ENCODE assay signal across 2 cellular contexts in the genomic region with DNA sequence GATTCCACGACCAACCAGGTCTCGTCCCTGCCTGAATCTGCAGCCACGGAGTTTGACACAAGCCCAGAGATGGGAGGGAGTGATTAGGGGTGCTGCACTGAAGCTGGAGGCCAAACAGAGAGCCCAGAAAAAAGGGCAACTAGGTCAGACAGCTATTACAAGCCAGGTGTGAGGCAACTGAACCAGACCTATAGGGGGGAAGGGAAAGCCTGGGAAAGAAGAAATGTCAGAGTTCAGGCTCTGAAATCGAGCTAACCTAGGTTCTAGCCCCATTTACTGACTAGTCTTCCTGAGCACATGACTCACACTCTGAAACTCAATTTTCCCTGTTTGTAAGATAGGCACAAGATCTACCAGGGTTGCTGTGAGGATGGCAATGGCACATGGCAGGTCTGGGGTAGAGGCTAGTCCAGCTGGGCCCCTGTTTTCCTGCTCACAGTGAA.
TF ChIP-seq lines count a peak whose summit lies in the region.

No MANE protein-coding gene starts in this region.

TF ChIP-seq in H1, 55 proteins besides CTCF, POLR2A, EP300 and RAD21:
- TF ChIP-seq, protein P1, sequence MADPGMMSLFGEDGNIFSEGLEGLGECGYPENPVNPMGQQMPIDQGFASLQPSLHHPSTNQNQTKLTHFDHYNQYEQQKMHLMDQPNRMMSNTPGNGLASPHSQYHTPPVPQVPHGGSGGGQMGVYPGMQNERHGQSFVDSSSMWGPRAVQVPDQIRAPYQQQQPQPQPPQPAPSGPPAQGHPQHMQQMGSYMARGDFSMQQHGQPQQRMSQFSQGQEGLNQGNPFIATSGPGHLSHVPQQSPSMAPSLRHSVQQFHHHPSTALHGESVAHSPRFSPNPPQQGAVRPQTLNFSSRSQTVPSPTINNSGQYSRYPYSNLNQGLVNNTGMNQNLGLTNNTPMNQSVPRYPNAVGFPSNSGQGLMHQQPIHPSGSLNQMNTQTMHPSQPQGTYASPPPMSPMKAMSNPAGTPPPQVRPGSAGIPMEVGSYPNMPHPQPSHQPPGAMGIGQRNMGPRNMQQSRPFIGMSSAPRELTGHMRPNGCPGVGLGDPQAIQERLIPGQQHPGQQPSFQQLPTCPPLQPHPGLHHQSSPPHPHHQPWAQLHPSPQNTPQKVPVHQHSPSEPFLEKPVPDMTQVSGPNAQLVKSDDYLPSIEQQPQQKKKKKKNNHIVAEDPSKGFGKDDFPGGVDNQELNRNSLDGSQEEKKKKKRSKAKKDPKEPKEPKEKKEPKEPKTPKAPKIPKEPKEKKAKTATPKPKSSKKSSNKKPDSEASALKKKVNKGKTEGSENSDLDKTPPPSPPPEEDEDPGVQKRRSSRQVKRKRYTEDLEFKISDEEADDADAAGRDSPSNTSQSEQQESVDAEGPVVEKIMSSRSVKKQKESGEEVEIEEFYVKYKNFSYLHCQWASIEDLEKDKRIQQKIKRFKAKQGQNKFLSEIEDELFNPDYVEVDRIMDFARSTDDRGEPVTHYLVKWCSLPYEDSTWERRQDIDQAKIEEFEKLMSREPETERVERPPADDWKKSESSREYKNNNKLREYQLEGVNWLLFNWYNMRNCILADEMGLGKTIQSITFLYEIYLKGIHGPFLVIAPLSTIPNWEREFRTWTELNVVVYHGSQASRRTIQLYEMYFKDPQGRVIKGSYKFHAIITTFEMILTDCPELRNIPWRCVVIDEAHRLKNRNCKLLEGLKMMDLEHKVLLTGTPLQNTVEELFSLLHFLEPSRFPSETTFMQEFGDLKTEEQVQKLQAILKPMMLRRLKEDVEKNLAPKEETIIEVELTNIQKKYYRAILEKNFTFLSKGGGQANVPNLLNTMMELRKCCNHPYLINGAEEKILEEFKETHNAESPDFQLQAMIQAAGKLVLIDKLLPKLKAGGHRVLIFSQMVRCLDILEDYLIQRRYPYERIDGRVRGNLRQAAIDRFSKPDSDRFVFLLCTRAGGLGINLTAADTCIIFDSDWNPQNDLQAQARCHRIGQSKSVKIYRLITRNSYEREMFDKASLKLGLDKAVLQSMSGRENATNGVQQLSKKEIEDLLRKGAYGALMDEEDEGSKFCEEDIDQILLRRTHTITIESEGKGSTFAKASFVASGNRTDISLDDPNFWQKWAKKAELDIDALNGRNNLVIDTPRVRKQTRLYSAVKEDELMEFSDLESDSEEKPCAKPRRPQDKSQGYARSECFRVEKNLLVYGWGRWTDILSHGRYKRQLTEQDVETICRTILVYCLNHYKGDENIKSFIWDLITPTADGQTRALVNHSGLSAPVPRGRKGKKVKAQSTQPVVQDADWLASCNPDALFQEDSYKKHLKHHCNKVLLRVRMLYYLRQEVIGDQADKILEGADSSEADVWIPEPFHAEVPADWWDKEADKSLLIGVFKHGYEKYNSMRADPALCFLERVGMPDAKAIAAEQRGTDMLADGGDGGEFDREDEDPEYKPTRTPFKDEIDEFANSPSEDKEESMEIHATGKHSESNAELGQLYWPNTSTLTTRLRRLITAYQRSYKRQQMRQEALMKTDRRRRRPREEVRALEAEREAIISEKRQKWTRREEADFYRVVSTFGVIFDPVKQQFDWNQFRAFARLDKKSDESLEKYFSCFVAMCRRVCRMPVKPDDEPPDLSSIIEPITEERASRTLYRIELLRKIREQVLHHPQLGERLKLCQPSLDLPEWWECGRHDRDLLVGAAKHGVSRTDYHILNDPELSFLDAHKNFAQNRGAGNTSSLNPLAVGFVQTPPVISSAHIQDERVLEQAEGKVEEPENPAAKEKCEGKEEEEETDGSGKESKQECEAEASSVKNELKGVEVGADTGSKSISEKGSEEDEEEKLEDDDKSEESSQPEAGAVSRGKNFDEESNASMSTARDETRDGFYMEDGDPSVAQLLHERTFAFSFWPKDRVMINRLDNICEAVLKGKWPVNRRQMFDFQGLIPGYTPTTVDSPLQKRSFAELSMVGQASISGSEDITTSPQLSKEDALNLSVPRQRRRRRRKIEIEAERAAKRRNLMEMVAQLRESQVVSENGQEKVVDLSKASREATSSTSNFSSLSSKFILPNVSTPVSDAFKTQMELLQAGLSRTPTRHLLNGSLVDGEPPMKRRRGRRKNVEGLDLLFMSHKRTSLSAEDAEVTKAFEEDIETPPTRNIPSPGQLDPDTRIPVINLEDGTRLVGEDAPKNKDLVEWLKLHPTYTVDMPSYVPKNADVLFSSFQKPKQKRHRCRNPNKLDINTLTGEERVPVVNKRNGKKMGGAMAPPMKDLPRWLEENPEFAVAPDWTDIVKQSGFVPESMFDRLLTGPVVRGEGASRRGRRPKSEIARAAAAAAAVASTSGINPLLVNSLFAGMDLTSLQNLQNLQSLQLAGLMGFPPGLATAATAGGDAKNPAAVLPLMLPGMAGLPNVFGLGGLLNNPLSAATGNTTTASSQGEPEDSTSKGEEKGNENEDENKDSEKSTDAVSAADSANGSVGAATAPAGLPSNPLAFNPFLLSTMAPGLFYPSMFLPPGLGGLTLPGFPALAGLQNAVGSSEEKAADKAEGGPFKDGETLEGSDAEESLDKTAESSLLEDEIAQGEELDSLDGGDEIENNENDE (IDR thresholded peaks at IDR 0.05; ENCODE audit: insufficient replicate concordance, low read length) = no peak
- no peak for TF ChIP-seq TAF7 (optimal IDR thresholded peaks at IDR 0.05; ENCODE audit: borderline replicate concordance, low read depth, low read length)
- no peak for TF ChIP-seq BCL11A (IDR thresholded peaks at IDR 0.05; ENCODE audit: low read depth in 2 of 2, low read length in 2 of 2)
- no peak for TF ChIP-seq RNF2 (IDR thresholded peaks at IDR 0.05; ENCODE audit: borderline replicate concordance, low read depth, low read length, missing control alignments, poor library complexity, severe bottlenecking)
- no peak for TF ChIP-seq RXRA (IDR thresholded peaks at IDR 0.05; ENCODE audit: insufficient read depth, low read depth, low read length)
- TF ChIP-seq NRF1 (IDR thresholded peaks at IDR 0.05; ENCODE audit: low read depth, low read length) = no peak
- TF ChIP-seq YY1 (IDR thresholded peaks at IDR 0.05; ENCODE audit: low read depth, low read length) = no peak
- TF ChIP-seq SP4 (IDR thresholded peaks at IDR 0.05; ENCODE audit: low read length) = no peak
- TF ChIP-seq POU5F1 (IDR thresholded peaks at IDR 0.05; ENCODE audit: low read depth, low read length) = no peak
- TF ChIP-seq EGR1 (IDR thresholded peaks at IDR 0.05; ENCODE audit: borderline replicate concordance, low read depth, low read length) = no peak
- TF ChIP-seq CBX5 (IDR thresholded peaks at IDR 0.05; ENCODE audit: low read depth, low read length) = no peak
- TF ChIP-seq GTF2F1 (IDR thresholded peaks at IDR 0.05; ENCODE audit: borderline replicate concordance, low read depth, low read length) = no peak

TF ChIP-seq in neural cell, 6 proteins besides CTCF, POLR2A, EP300 and RAD21 (continued from another document):
- TF ChIP-seq, protein P2, sequence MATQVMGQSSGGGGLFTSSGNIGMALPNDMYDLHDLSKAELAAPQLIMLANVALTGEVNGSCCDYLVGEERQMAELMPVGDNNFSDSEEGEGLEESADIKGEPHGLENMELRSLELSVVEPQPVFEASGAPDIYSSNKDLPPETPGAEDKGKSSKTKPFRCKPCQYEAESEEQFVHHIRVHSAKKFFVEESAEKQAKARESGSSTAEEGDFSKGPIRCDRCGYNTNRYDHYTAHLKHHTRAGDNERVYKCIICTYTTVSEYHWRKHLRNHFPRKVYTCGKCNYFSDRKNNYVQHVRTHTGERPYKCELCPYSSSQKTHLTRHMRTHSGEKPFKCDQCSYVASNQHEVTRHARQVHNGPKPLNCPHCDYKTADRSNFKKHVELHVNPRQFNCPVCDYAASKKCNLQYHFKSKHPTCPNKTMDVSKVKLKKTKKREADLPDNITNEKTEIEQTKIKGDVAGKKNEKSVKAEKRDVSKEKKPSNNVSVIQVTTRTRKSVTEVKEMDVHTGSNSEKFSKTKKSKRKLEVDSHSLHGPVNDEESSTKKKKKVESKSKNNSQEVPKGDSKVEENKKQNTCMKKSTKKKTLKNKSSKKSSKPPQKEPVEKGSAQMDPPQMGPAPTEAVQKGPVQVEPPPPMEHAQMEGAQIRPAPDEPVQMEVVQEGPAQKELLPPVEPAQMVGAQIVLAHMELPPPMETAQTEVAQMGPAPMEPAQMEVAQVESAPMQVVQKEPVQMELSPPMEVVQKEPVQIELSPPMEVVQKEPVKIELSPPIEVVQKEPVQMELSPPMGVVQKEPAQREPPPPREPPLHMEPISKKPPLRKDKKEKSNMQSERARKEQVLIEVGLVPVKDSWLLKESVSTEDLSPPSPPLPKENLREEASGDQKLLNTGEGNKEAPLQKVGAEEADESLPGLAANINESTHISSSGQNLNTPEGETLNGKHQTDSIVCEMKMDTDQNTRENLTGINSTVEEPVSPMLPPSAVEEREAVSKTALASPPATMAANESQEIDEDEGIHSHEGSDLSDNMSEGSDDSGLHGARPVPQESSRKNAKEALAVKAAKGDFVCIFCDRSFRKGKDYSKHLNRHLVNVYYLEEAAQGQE (IDR thresholded peaks at IDR 0.05; ENCODE audit: borderline replicate concordance) = no peak
- TF ChIP-seq EZH2 (IDR thresholded peaks at IDR 0.05; ENCODE audit: borderline replicate concordance, insufficient read depth, low read length, poor library complexity, severe bottlenecking) (no peak), SMC3 (conservative IDR thresholded peaks at IDR 0.05; ENCODE audit: poor library complexity) (no peak)
